Comparison of ENCODE assay signal across 23 cellular contexts in the genomic region with DNA sequence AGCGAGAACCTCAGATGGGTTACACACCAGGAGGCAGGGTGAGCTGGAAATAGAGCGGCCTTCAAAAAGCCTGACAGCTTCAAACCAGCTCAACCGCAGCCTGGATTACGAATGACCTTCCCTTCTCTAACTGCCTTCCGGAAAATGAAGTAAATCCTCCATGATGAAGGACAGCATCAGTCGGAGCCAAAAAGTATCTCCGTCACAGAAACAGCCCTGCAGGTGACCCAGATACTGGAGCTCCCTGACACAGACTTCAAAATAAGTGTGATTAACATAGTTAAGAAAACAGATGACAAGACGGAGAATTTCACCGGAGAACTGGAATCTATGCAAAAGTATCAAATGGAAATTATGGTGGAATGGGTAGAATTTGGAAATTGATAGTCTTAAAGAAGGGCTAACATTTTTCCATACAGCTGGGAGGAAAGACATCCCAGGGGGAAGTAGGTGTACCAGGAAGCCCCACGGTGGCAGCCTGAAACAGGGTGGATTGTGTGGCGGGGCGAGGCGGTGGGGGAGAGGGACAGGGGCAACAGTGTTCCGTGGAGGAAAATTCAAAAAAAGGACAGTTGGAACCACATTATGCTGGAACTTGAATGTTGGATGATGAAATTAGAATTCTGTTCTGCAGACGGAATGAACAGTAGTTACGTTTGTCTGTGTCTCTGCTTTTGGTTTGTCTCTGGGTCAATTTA. TPM values are rescaled to one million over a fixed set of nuclear protein-coding genes. Genes with fewer than 3 reads are reported as not detected.
A peak's percentile ranks its signal among the peaks of the same experiment; 100 is the strongest.
DNase-seq lines count a peak whose midpoint lies in the region; ATAC-seq and TF ChIP-seq lines count a peak whose summit lies in the region.
"Had no signal": no experiment of that assay in that cellular context is flagged by ENCODE, and none has a peak within 500 bp of the region (broad histone marks: within the 10 kb centered on the region; RNA-seq: fewer than 3 reads in every experiment).

No MANE protein-coding gene starts in this region.

- CTCF ChIA-PET in activated CD4-positive, alpha-beta T cell treated with anti-CD3 and anti-CD28 coated beads for 36 hours (lab: Charles Lee), result interaction anchor here (0.7 kb wide), 1 partner anchor 34 kb away, joined by 4 read pairs; no protein-coding TSS in a partner anchor

- POLR2A ChIA-PET in activated CD4-positive, alpha-beta T cell treated with anti-CD3 and anti-CD28 coated beads for 36 hours (lab: Charles Lee), result no interaction called here

- H3K36me3 ChIP-seq in adrenal gland (replicated peaks in 1 of 2) (no peaks in the 10 kb centered on the region), rectal smooth muscle tissue (ENCODE audit: control insufficient read depth, insufficient read depth, low read length) (no peaks in the 10 kb centered on the region), upper lobe of right lung (no peaks in the 10 kb centered on the region)
- H3K36me3 ChIP-seq: right atrium auricular region, SJSA1, thoracic aorta had no signal

- H3K4me3 ChIP-seq in adrenal gland (no peak overlapping the region), rectal smooth muscle tissue (ENCODE audit: low read length) (no peak overlapping the region), upper lobe of right lung (no peak overlapping the region)
- H3K4me3 ChIP-seq: right atrium auricular region, SJSA1, thoracic aorta had no signal

- DNase-seq in adrenal gland (peak; percentile 75 to 93 (median 88)), glutamatergic neuron (no peak), upper lobe of right lung (peak; percentile 10), NCI-H187 (lab: John Stamatoyannopoulos, UW) (no peak)
- DNase-seq in activated CD4-positive, alpha-beta T cell treated with anti-CD3 and anti-CD28 coated beads for 36 hours, result no peak
- DNase-seq: activated CD4-positive, alpha-beta T cell treated with anti-CD3 and anti-CD28 coated beads, Interleukin-2, amount 50 U/mL, for 1 hour; AML-193; DMS79; Kasumi-1; NCI-H2081; NCI-H510A; NK-92 treated with Interleukin-12 subunit alpha and Interleukin-12 subunit beta, amount 100 ng/mL, for 24 hours; occipital lobe had no signal

- peaks cover 5% of the 10 kb centered on the region for H3K27me3 Mint-ChIP-seq in glutamatergic neuron (ENCODE audit: unreplicated experiment)
- peaks cover 6% of the 10 kb centered on the region for H3K27me3 Mint-ChIP-seq in activated CD4-positive, alpha-beta T cell treated with anti-CD3 and anti-CD28 coated beads for 36 hours

- H3K27me3 ChIP-seq in adrenal gland (no peaks in the 10 kb centered on the region), rectal smooth muscle tissue (ENCODE audit: control insufficient read depth, insufficient read depth, low read length) (peaks cover 2% of the 10 kb centered on the region), upper lobe of right lung (no peaks in the 10 kb centered on the region)
- H3K27me3 ChIP-seq: right atrium auricular region had no signal

- H3K4me3 Mint-ChIP-seq in glutamatergic neuron (ENCODE audit: unreplicated experiment), result no peak overlapping the region
- H3K4me3 Mint-ChIP-seq in activated CD4-positive, alpha-beta T cell treated with anti-CD3 and anti-CD28 coated beads for 36 hours, result no peak overlapping the region
- H3K4me3 Mint-ChIP-seq: central memory CD8-positive, alpha-beta T cell; stimulated activated effector memory CD8-positive, alpha-beta T cell treated with anti-CD3 and anti-CD28 coated beads, Interleukin-12 subunit alpha, Interleukin-12 subunit beta, amount 100 ng/mL, for 72 hours; T-helper 1 cell treated with Interleukin-12 subunit alpha and Interleukin-12 subunit beta and Interleukin-4 antibody, amounts not matched to agents 30 μg/mL and 1 μg/mL, for 36 hours had no signal

- H3K9me3 Mint-ChIP-seq in glutamatergic neuron (ENCODE audit: unreplicated experiment), result peaks cover 9% of the 10 kb centered on the region
- no peaks in the 10 kb centered on the region for H3K9me3 Mint-ChIP-seq in activated CD4-positive, alpha-beta T cell treated with anti-CD3 and anti-CD28 coated beads for 36 hours (ENCODE audit: low read depth)
- H3K9me3 Mint-ChIP-seq: central memory CD8-positive, alpha-beta T cell; stimulated activated effector memory CD8-positive, alpha-beta T cell treated with anti-CD3 and anti-CD28 coated beads, Interleukin-12 subunit alpha, Interleukin-12 subunit beta, amount 100 ng/mL, for 72 hours; T-helper 1 cell treated with Interleukin-12 subunit alpha and Interleukin-12 subunit beta and Interleukin-4 antibody, amounts not matched to agents 30 μg/mL and 1 μg/mL, for 36 hours had no signal

- 44 to 49% (median 45%) methylated on average over 16 of the region's 16 CpGs for WGBS in adrenal gland, 4 donors

- intact Hi-C loops in adrenal gland (cut with DNase I) (no loop called here), upper lobe of right lung (cut with DNase I) (no loop called here)
- intact Hi-C loops in activated CD4-positive, alpha-beta T cell treated with anti-CD3 and anti-CD28 coated beads for 36 hours (cut with DNase I, micrococcal nuclease), result no loop called here

- TF ChIP-seq CTCF in adrenal gland (IDR thresholded peaks at IDR 0.05), result peak in 4 of 6 experiments; percentile 5 to 33 (median 18)
- no peak for TF ChIP-seq CTCF in glutamatergic neuron (IDR thresholded peaks at IDR 0.05; ENCODE audit: partially characterized antibody, unreplicated experiment)
- no peak for TF ChIP-seq CTCF in upper lobe of right lung (IDR thresholded peaks at IDR 0.05)

- ATAC-seq in upper lobe of right lung (no peak), GM21619 (IDR thresholded peaks at IDR 0.05; ENCODE audit: unreplicated experiment) (no peak)
- no peak for ATAC-seq in activated CD4-positive, alpha-beta T cell treated with anti-CD3 and anti-CD28 coated beads for 36 hours
- ATAC-seq: stimulated activated effector memory CD8-positive, alpha-beta T cell treated with anti-CD3 and anti-CD28 coated beads, Interleukin-12 subunit alpha, Interleukin-12 subunit beta, amount 100 ng/mL, for 72 hours had no signal

- H3K27ac Mint-ChIP-seq in glutamatergic neuron (ENCODE audit: unreplicated experiment), result peak overlapping the region; percentile 26
- no peak overlapping the region for H3K27ac Mint-ChIP-seq in activated CD4-positive, alpha-beta T cell treated with anti-CD3 and anti-CD28 coated beads for 36 hours
- H3K27ac Mint-ChIP-seq: stimulated activated effector memory CD8-positive, alpha-beta T cell treated with anti-CD3 and anti-CD28 coated beads, Interleukin-12 subunit alpha, Interleukin-12 subunit beta, amount 100 ng/mL, for 72 hours; T-helper 1 cell treated with Interleukin-12 subunit alpha and Interleukin-12 subunit beta and Interleukin-4 antibody, amounts not matched to agents 30 μg/mL and 1 μg/mL, for 36 hours had no signal

- peak in 1 of 2 donors; percentile 24 for TF ChIP-seq POLR2A in adrenal gland (IDR thresholded peaks at IDR 0.05)

- no peaks in the 10 kb centered on the region for H3K36me3 Mint-ChIP-seq in glutamatergic neuron (ENCODE audit: unreplicated experiment)
- H3K36me3 Mint-ChIP-seq in activated CD4-positive, alpha-beta T cell treated with anti-CD3 and anti-CD28 coated beads for 36 hours (ENCODE audit: low read depth), result no peaks in the 10 kb centered on the region
- H3K36me3 Mint-ChIP-seq: stimulated activated effector memory CD8-positive, alpha-beta T cell treated with anti-CD3 and anti-CD28 coated beads, Interleukin-12 subunit alpha, Interleukin-12 subunit beta, amount 100 ng/mL, for 72 hours had no signal

- no peaks in the 10 kb centered on the region for H3K9me3 ChIP-seq in adrenal gland (replicated peaks in 1 of 3)
- H3K9me3 ChIP-seq in upper lobe of right lung, result no peaks in the 10 kb centered on the region
- H3K9me3 ChIP-seq: right atrium auricular region, SJSA1, thoracic aorta had no signal

- H3K9ac ChIP-seq in rectal smooth muscle tissue (ENCODE audit: low read length), result no peak overlapping the region

- peaks cover 20% of the 10 kb centered on the region for H3K4me1 Mint-ChIP-seq in glutamatergic neuron (ENCODE audit: low read depth, unreplicated experiment)
- H3K4me1 Mint-ChIP-seq in activated CD4-positive, alpha-beta T cell treated with anti-CD3 and anti-CD28 coated beads for 36 hours, result no peaks in the 10 kb centered on the region
- H3K4me1 Mint-ChIP-seq: central memory CD8-positive, alpha-beta T cell; stimulated activated effector memory CD8-positive, alpha-beta T cell treated with anti-CD3 and anti-CD28 coated beads, Interleukin-12 subunit alpha, Interleukin-12 subunit beta, amount 100 ng/mL, for 72 hours had no signal

- H3K27ac ChIP-seq in adrenal gland, result peak overlapping the region; percentile 88 to 97 (median 93)
- peak overlapping the region; percentile 24 for H3K27ac ChIP-seq in rectal smooth muscle tissue (ENCODE audit: low read depth, low read length)
- peak overlapping the region; percentile 69 for H3K27ac ChIP-seq in upper lobe of right lung
- H3K27ac ChIP-seq: right atrium auricular region, SJSA1, thoracic aorta had no signal

- H3K4me1 ChIP-seq in adrenal gland (replicated peaks in 1 of 2) (peaks cover 34 to 51% of the 10 kb centered on the region in 2 donors), rectal smooth muscle tissue (ENCODE audit: control insufficient read depth, insufficient read depth, low read length) (no peaks in the 10 kb centered on the region), upper lobe of right lung (peaks cover 15% of the 10 kb centered on the region)
- H3K4me1 ChIP-seq: right atrium auricular region, SJSA1 had no signal

RNA-seq across cellular contexts. Expression of gene CIB4, which starts 10.4 kb away (rescaled TPM):
- total RNA-seq in adrenal gland (1 to 10 TPM in 6 of 8 donors, not detected in 2; 2.2 to 6.9 (median 3.5) TPM), glutamatergic neuron (ENCODE audit: unreplicated experiment) (not detected), upper lobe of right lung (not detected)
- polyA plus RNA-seq in adrenal gland, result 10 to 100 TPM in 1 of 3 donors, 1 to 10 TPM in 2; 3.3 to 10.1 (median 5.3) TPM
- not detected for total RNA-seq in activated CD4-positive, alpha-beta T cell treated with anti-CD3 and anti-CD28 coated beads for 36 hours
- total RNA-seq: liver, occipital lobe, right atrium auricular region, SJSA1, thoracic aorta had no signal
- polyA plus RNA-seq: esophagus, liver had no signal

RNA-seq across cellular contexts. Expression of gene KCNK3, which starts 40.9 kb away (rescaled TPM):
- 100 to 1,000 TPM; 366 to 595 (median 455) TPM for total RNA-seq in adrenal gland
- polyA plus RNA-seq in adrenal gland, result 100 to 1,000 TPM; 133 to 325 (median 160) TPM
- 21.7 TPM for total RNA-seq in glutamatergic neuron (ENCODE audit: unreplicated experiment)
- 25.4 TPM for total RNA-seq in upper lobe of right lung
- not detected for total RNA-seq in activated CD4-positive, alpha-beta T cell treated with anti-CD3 and anti-CD28 coated beads for 36 hours
- total RNA-seq: SJSA1 had no signal

Comparison
In these comparisons a context has a peak if more than half of its experiments do, and no peak if none do; other contexts are left out.
1. DNase-seq: peak in adrenal gland (7 of 7) and upper lobe of right lung (single experiment); none in glutamatergic neuron (single experiment), NCI-H187 (0 of 2) and activated CD4-positive, alpha-beta T cell treated with anti-CD3 and anti-CD28 coated beads for 36 hours (single experiment).
2. H3K27ac ChIP-seq: peak in every context shown above with its lines; median percentile 93 in adrenal gland; 69 in upper lobe of right lung; 24 in rectal smooth muscle tissue.
3. CTCF ChIP-seq: peak in adrenal gland (4 of 6); none in glutamatergic neuron (single experiment) and upper lobe of right lung (single experiment).
4. RNA of gene KCNK3, which starts 40.9 kb away (total RNA-seq): 366 to 595 TPM in adrenal gland, 25.4 TPM in upper lobe of right lung (single experiment) and 21.7 TPM in glutamatergic neuron (single experiment); not detected in activated CD4-positive, alpha-beta T cell treated with anti-CD3 and anti-CD28 coated beads for 36 hours; every median in the first group is over 10 times any median in the second.